1 cellular context compared by ENCODE assay signal in the genomic region with DNA sequence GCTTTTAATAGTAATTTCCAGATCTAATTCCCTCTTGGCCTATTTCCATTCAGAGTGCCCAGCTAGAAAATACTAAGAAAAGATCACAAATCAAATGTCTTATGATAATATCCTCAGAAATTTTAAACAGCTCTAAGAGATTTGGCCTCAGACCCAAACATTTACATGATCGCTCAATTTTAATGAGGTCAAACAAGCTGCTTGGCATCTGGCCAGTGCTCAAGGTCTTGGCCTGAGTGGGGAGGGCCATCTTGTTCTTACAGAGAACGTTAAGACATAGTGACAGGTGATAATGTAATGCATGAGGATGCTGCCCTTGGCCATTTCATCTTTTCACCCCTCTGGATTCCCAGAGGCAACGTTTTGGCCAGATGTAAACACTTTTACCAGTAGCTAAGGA.
TF ChIP-seq lines count a peak whose summit lies in the region.

No MANE protein-coding gene starts in this region.

TF ChIP-seq in HepG2, 621 proteins besides CTCF, POLR2A, EP300 and RAD21 (continued from another document):
- no peak for TF ChIP-seq RFXAP (CRISPR knock-in tag; IDR thresholded peaks at IDR 0.05; ENCODE audit: borderline replicate concordance)
- no peak for TF ChIP-seq HCFC1 (IDR thresholded peaks at IDR 0.05; ENCODE audit: low read depth, low read length)
- TF ChIP-seq, protein P1, sequence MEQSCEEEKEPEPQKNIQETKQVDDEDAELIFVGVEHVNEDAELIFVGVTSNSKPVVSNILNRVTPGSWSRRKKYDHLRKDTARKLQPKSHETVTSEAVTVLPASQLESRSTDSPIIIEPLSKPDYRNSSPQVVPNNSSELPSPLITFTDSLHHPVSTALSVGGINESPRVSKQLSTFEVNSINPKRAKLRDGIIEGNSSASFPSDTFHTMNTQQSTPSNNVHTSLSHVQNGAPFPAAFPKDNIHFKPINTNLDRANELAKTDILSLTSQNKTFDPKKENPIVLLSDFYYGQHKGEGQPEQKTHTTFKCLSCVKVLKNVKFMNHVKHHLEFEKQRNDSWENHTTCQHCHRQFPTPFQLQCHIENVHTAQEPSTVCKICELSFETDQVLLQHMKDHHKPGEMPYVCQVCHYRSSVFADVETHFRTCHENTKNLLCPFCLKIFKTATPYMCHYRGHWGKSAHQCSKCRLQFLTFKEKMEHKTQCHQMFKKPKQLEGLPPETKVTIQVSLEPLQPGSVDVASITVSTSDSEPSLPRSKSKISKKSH (CRISPR knock-in tag; IDR thresholded peaks at IDR 0.05; ENCODE audit: borderline replicate concordance) = no peak
- TF ChIP-seq ZNF563 (CRISPR knock-in tag; IDR thresholded peaks at IDR 0.05) = no peak
- TF ChIP-seq, protein P2, sequence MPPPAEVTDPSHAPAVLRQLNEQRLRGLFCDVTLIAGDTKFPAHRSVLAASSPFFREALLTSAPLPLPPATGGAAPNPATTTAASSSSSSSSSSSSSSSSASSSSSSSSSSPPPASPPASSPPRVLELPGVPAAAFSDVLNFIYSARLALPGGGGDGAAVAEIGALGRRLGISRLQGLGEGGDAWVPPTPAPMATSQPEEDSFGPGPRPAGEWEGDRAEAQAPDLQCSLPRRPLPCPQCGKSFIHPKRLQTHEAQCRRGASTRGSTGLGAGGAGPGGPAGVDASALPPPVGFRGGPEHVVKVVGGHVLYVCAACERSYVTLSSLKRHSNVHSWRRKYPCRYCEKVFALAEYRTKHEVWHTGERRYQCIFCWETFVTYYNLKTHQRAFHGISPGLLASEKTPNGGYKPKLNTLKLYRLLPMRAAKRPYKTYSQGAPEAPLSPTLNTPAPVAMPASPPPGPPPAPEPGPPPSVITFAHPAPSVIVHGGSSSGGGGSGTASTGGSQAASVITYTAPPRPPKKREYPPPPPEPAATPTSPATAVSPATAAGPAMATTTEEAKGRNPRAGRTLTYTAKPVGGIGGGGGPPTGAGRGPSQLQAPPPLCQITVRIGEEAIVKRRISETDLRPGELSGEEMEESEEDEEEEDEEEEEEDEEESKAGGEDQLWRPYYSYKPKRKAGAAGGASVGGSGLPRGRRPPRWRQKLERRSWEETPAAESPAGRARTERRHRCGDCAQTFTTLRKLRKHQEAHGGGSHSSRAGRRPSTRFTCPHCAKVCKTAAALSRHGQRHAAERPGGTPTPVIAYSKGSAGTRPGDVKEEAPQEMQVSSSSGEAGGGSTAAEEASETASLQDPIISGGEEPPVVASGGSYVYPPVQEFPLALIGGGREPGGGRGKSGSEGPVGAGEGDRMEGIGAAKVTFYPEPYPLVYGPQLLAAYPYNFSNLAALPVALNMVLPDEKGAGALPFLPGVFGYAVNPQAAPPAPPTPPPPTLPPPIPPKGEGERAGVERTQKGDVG (CRISPR knock-in tag; IDR thresholded peaks at IDR 0.05; ENCODE audit: borderline replicate concordance) = no peak
- TF ChIP-seq ZNF446 (CRISPR knock-in tag; IDR thresholded peaks at IDR 0.05) = no peak
- no peak for TF ChIP-seq ZFP62 (CRISPR knock-in tag; IDR thresholded peaks at IDR 0.05)
- TF ChIP-seq, protein P3, sequence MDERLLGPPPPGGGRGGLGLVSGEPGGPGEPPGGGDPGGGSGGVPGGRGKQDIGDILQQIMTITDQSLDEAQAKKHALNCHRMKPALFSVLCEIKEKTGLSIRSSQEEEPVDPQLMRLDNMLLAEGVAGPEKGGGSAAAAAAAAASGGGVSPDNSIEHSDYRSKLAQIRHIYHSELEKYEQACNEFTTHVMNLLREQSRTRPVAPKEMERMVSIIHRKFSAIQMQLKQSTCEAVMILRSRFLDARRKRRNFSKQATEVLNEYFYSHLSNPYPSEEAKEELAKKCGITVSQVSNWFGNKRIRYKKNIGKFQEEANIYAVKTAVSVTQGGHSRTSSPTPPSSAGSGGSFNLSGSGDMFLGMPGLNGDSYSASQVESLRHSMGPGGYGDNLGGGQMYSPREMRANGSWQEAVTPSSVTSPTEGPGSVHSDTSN (CRISPR knock-in tag; IDR thresholded peaks at IDR 0.05) = no peak
- TF ChIP-seq ZNF614 (CRISPR knock-in tag; IDR thresholded peaks at IDR 0.05; ENCODE audit: borderline replicate concordance) = no peak
- no peak for TF ChIP-seq ZNF367 (CRISPR knock-in tag; IDR thresholded peaks at IDR 0.05; ENCODE audit: borderline replicate concordance)
- TF ChIP-seq GTF2F1 (IDR thresholded peaks at IDR 0.05; ENCODE audit: low read length) = no peak
- TF ChIP-seq ZSCAN31 (CRISPR knock-in tag; IDR thresholded peaks at IDR 0.05; ENCODE audit: low read depth) = no peak
- no peak for TF ChIP-seq ZNF878 (CRISPR knock-in tag; IDR thresholded peaks at IDR 0.05)
- TF ChIP-seq NRL (CRISPR knock-in tag; IDR thresholded peaks at IDR 0.05; ENCODE audit: borderline replicate concordance) = no peak
TF ChIP-seq in HepG2: peak in this region for 0.
